Comparison of ENCODE assay signal across 19 cellular contexts in the genomic region with DNA sequence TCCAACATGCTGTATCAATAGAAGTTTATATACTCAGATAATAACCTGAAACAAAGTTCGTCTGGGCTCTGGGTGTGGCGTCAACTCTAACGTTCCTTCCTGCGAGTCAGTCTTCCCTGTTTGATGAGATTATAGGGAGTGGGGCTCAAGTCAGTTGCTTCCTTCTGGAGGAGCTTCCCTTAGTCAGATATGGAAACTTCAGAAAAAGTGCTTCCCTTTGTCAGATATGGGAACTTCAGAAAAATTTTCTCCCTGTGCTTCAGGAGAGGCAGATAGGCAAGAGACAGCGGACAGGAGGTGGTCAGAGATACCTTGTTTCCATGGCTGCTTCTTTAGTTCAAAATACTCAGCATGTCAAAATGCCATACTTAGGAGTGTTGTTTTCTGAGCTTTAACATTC. TPM values are rescaled to one million over a fixed set of nuclear protein-coding genes. Genes with fewer than 3 reads are reported as not detected.
DNase-seq lines count a peak whose midpoint lies in the region; ATAC-seq and TF ChIP-seq lines count a peak whose summit lies in the region.
"Had no signal": no experiment of that assay in that cellular context is flagged by ENCODE, and none has a peak within 500 bp of the region (broad histone marks: within the 10 kb centered on the region; RNA-seq: fewer than 3 reads in every experiment).

No MANE protein-coding gene starts in this region.

- H3K27me3 ChIP-seq in Caco-2 (replicated peaks; ENCODE audit: control insufficient read depth, insufficient read depth, low read length), result no peaks in the 10 kb centered on the region
- no peaks in the 10 kb centered on the region for H3K27me3 ChIP-seq in RWPE2 (ENCODE audit: insufficient read depth, poor library complexity, severe bottlenecking)
- no peaks in the 10 kb centered on the region for H3K27me3 ChIP-seq in endodermal cell (ENCODE audit: control insufficient read depth, insufficient read depth, low read length, poor library complexity, severe bottlenecking)
- no peaks in the 10 kb centered on the region for H3K27me3 ChIP-seq in mucosa of rectum (ENCODE audit: control insufficient read depth in 2 of 2, insufficient read depth in 2 of 2, low read length in 2 of 2)
- H3K27me3 ChIP-seq in GM23338 (ENCODE audit: insufficient read depth), result no peaks in the 10 kb centered on the region
- H3K27me3 ChIP-seq: BLaER1 treated with 17β-estradiol and CSF1 and Interleukin-3, amounts not matched to agents 10 nM and 100 nM had no signal

- ATAC-seq in RWPE2 (ENCODE audit: low read depth) (no peak; the same call in 2 of the 3 replicates), GM23338 (no peak), HG02938 (IDR thresholded peaks at IDR 0.05; ENCODE audit: unreplicated experiment) (no peak)

- H3K4me1 ChIP-seq in Caco-2 (peaks cover 54% of the 10 kb centered on the region), RWPE2 (ENCODE audit: insufficient read depth, poor library complexity, severe bottlenecking) (peaks cover 43% of the 10 kb centered on the region), endodermal cell (ENCODE audit: control insufficient read depth, insufficient read depth, low read length) (peaks cover 6% of the 10 kb centered on the region), mucosa of rectum (ENCODE audit: control insufficient read depth in 2 of 2, insufficient read depth in 2 of 2, low read length in 2 of 2) (peaks cover 27 to 53% of the 10 kb centered on the region in 2 donors), GM23338 (ENCODE audit: insufficient read depth) (peaks cover 40% of the 10 kb centered on the region)

- no peak overlapping the region for H3K9ac ChIP-seq in endodermal cell (ENCODE audit: extremely low read depth, low read length, poor library complexity, severe bottlenecking)
- no peak overlapping the region for H3K9ac ChIP-seq in mucosa of rectum (ENCODE audit: low read depth in 1 of 2, low read length in 2 of 2)
- H3K9ac ChIP-seq: BLaER1 treated with 17β-estradiol and CSF1 and Interleukin-3, amounts not matched to agents 10 nM and 100 nM; SK-N-SH had no signal

- CTCF ChIA-PET in Caco-2 (lab: Charles Lee), result interaction anchor here (0.5 kb wide), 1 partner anchor 442 kb away, joined by 3 read pairs; the partner anchor contains the start of genes GAS5 and ZBTB37

- H3K36me3 ChIP-seq in Caco-2 (ENCODE audit: control insufficient read depth, insufficient read depth, low read length) (no peaks in the 10 kb centered on the region), RWPE2 (ENCODE audit: low read depth) (no peaks in the 10 kb centered on the region), endodermal cell (ENCODE audit: control insufficient read depth, insufficient read depth, low read length) (no peaks in the 10 kb centered on the region), mucosa of rectum (ENCODE audit: control insufficient read depth in 2 of 2, insufficient read depth in 2 of 2, low read length in 2 of 2) (peaks cover 0 to 3% of the 10 kb centered on the region in 2 donors), GM23338 (ENCODE audit: insufficient read depth) (no peaks in the 10 kb centered on the region)
- H3K36me3 ChIP-seq: BLaER1 treated with 17β-estradiol and CSF1 and Interleukin-3, amounts not matched to agents 10 nM and 100 nM had no signal

- no peaks in the 10 kb centered on the region for H3K79me2 ChIP-seq in GM23338 (replicated peaks; ENCODE audit: insufficient read depth)

- POLR2A ChIA-PET in Caco-2 (lab: Charles Lee), result interaction anchor here (1.2 kb wide), 2 partner anchors 50 to 52 kb away, joined by 3 to 4 read pairs; no protein-coding TSS in a partner anchor

- H3K9me3 ChIP-seq in Caco-2, result no peaks in the 10 kb centered on the region
- no peaks in the 10 kb centered on the region for H3K9me3 ChIP-seq in RWPE2 (ENCODE audit: severe bottlenecking)
- H3K9me3 ChIP-seq in endodermal cell (ENCODE audit: control insufficient read depth, low read length), result no peaks in the 10 kb centered on the region
- H3K9me3 ChIP-seq in mucosa of rectum (ENCODE audit: control insufficient read depth in 2 of 2, low read length in 2 of 2), result no peaks in the 10 kb centered on the region
- H3K9me3 ChIP-seq: BLaER1 treated with 17β-estradiol and CSF1 and Interleukin-3, amounts not matched to agents 10 nM and 100 nM; SK-N-SH had no signal

- 93 to 94% methylated on average over 5 of the region's 5 CpGs for WGBS in endodermal cell (ENCODE audit: insufficient coverage in 1 of 2, insufficient read length in 1 of 2), 2 experiments

- DNase-seq in Caco-2 (no peak), RWPE2 (ENCODE audit: low spot score) (no peak), endodermal cell (peak; percentile 20), NCI-H1417 (lab: John Stamatoyannopoulos, UW) (no peak), GM23338 (ENCODE audit: low spot score) (no peak), DMS114 treated with DMSO at 0.1 percent for 48 hours (lab: John Stamatoyannopoulos, UW; ENCODE audit: unreplicated experiment) (no peak)
- DNase-seq: DMS153, H9, KBM-7, MV-4-11, NCI-H1436, NCI-H2029 treated with DMSO at 0.1 percent for 48 hours, NCI-H2171 treated with DMSO at 0.1 percent for 48 hours, NCI-H510A treated with DMSO at 0.1 percent for 48 hours, SHP77, SK-N-SH had no signal

- H3K27me3 Mint-ChIP-seq in Caco-2 (ENCODE audit: insufficient read depth, unreplicated experiment), result no peaks in the 10 kb centered on the region
- no peaks in the 10 kb centered on the region for H3K27me3 Mint-ChIP-seq in endodermal cell (ENCODE audit: insufficient read depth)
- H3K27me3 Mint-ChIP-seq in GM23338 (ENCODE audit: insufficient read depth, low read depth, poor library complexity), result no peaks in the 10 kb centered on the region

- intact Hi-C loops in Caco-2 (cut with micrococcal nuclease; ENCODE audit: unreplicated experiment), result loop anchor here (10.0 kb wide), 2 partner anchors 289 to 489 kb away; partner anchors contain the start of genes KLHL20 and SERPINC1

- no peak for TF ChIP-seq CTCF in Caco-2 (IDR thresholded peaks at IDR 0.05; ENCODE audit: insufficient read depth in 1 of 2, low read depth in 1 of 2, low read length in 1 of 2, severe bottlenecking in 1 of 2, unreplicated experiment in 1 of 2)
- no peak for TF ChIP-seq CTCF in RWPE2 (IDR thresholded peaks at IDR 0.05; ENCODE audit: poor library complexity, severe bottlenecking)
- TF ChIP-seq CTCF in endodermal cell (conservative IDR thresholded peaks at IDR 0.05), result no peak
- no peak for TF ChIP-seq CTCF in GM23338 (conservative IDR thresholded peaks at IDR 0.05; ENCODE audit: low read depth in 2 of 2)

- peak overlapping the region; percentile 70 for H3K27ac Mint-ChIP-seq in Caco-2 (ENCODE audit: unreplicated experiment)
- H3K27ac Mint-ChIP-seq in endodermal cell, result no peak overlapping the region
- H3K27ac Mint-ChIP-seq in GM23338, result no peak overlapping the region
- H3K27ac Mint-ChIP-seq: H9 had no signal

- no peaks in the 10 kb centered on the region for H3K9me2 ChIP-seq in GM23338 (ENCODE audit: insufficient read depth)
- H3K9me2 ChIP-seq: SK-N-SH had no signal

- H3K9me3 Mint-ChIP-seq in Caco-2 (ENCODE audit: unreplicated experiment) (no peaks in the 10 kb centered on the region), endodermal cell (no peaks in the 10 kb centered on the region), GM23338 (no peaks in the 10 kb centered on the region)
- H3K9me3 Mint-ChIP-seq: H9 had no signal

- no TSS peak for BruUV-seq in Caco-2 (replicated peaks; lab: Mats Ljungman, UMichigan)

- no peaks in the 10 kb centered on the region for H4K20me1 ChIP-seq in GM23338 (replicated peaks; ENCODE audit: insufficient read depth)
- H4K20me1 ChIP-seq: BLaER1 treated with 17β-estradiol and CSF1 and Interleukin-3, amounts not matched to agents 10 nM and 100 nM had no signal

- H3K36me3 Mint-ChIP-seq in Caco-2 (ENCODE audit: insufficient read depth, unreplicated experiment) (no peaks in the 10 kb centered on the region), endodermal cell (ENCODE audit: low read depth) (peaks cover 20% of the 10 kb centered on the region), GM23338 (ENCODE audit: low read depth) (no peaks in the 10 kb centered on the region)

- H3K4me3 ChIP-seq in Caco-2 (ENCODE audit: low read depth, low read length) (no peak overlapping the region), RWPE2 (ENCODE audit: severe bottlenecking) (no peak overlapping the region), endodermal cell (ENCODE audit: low read length) (no peak overlapping the region), mucosa of rectum (ENCODE audit: low read length in 2 of 2) (peak overlapping the region in 1 of 2 donors; percentile 26), GM23338 (no peak overlapping the region)
- H3K4me3 ChIP-seq: BLaER1 treated with 17β-estradiol and CSF1 and Interleukin-3, amounts not matched to agents 10 nM and 100 nM had no signal

- H3K4me3 Mint-ChIP-seq in Caco-2 (ENCODE audit: unreplicated experiment), result no peak overlapping the region
- no peak overlapping the region for H3K4me3 Mint-ChIP-seq in endodermal cell
- no peak overlapping the region for H3K4me3 Mint-ChIP-seq in GM23338
- H3K4me3 Mint-ChIP-seq: H9 had no signal

- H3K4me1 Mint-ChIP-seq in Caco-2 (ENCODE audit: low read depth, unreplicated experiment) (peaks cover 41% of the 10 kb centered on the region), endodermal cell (peaks cover 27% of the 10 kb centered on the region), GM23338 (peaks cover 30% of the 10 kb centered on the region)

- H3K4me2 ChIP-seq in GM23338, result no peak overlapping the region
- H3K4me2 ChIP-seq: SK-N-SH had no signal

- H3F3A ChIP-seq in GM23338 (replicated peaks; ENCODE audit: low read depth), result no peaks in the 10 kb centered on the region

- H3K27ac ChIP-seq in RWPE2 (ENCODE audit: poor library complexity, severe bottlenecking) (peak overlapping the region; percentile 76), endodermal cell (ENCODE audit: low read depth, low read length) (no peak overlapping the region), mucosa of rectum (ENCODE audit: low read depth in 2 of 2, low read length in 2 of 2) (peak overlapping the region; percentile 84 to 85), GM23338 (ENCODE audit: low read depth) (no peak overlapping the region)
- H3K27ac ChIP-seq: BLaER1 treated with 17β-estradiol and CSF1 and Interleukin-3, amounts not matched to agents 10 nM and 100 nM had no signal

- H2AFZ ChIP-seq in GM23338, result no peak overlapping the region

TF ChIP-seq in GM23338, 12 proteins besides CTCF, POLR2A, EP300 and RAD21 (continues in another document):
- TF ChIP-seq POLR2AphosphoS5 (IDR thresholded peaks at IDR 0.05; ENCODE audit: low read depth), result no peak

RNA-seq across cellular contexts. Expression of gene PRDX6, which starts 51.1 kb away (rescaled TPM):
- 513 and 540 TPM in 2 replicates for total RNA-seq in Caco-2 (2022)
- 100 to 1,000 TPM; 483 to 623 TPM for total RNA-seq in endodermal cell
- 313 TPM for polyA plus RNA-seq in endodermal cell (2013, experiment 1 of 2)
- polyA plus RNA-seq in endodermal cell (2013, experiment 2 of 2), result 304 TPM
- total RNA-seq in GM23338 (2014; rRNA removed; shearing (Covaris generic)), result 448 and 516 TPM in 2 replicates
- polyA plus RNA-seq in GM23338 (2016; fragmentation: Nextera tagmentation; extraction: Ambion mirVana), result 726 and 746 TPM in 2 replicates

Comparison
In these comparisons a context has a peak if more than half of its experiments do, and no peak if none do; other contexts are left out.
1. H3K27ac ChIP-seq: peak in RWPE2 (single experiment) and mucosa of rectum (2 of 2); none in endodermal cell (single experiment) and GM23338 (single experiment).